ENCODE assay signal across 1 cellular context in the genomic region with DNA sequence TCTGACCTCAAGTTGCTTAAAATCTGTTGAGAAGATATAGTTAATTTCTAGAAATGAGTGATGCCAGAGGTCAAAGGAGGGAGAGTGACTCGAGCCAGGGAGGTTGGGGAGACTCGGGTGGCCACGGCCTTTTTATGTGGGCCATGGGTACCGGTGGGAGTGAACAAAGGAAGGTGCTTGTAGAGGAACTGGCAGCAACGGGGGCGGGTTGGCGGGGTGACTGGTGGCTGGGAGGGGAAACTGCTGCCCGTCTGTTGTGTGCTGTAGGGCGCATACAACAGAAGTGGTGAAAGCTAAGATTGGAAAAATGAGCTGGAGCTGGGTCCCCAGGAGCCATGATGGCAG.
TF ChIP-seq lines count a peak whose summit lies in the region.

No MANE protein-coding gene starts in this region.

TF ChIP-seq in H1, 55 proteins besides CTCF, POLR2A, EP300 and RAD21:
- TF ChIP-seq, protein P1, sequence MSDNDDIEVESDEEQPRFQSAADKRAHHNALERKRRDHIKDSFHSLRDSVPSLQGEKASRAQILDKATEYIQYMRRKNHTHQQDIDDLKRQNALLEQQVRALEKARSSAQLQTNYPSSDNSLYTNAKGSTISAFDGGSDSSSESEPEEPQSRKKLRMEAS (IDR thresholded peaks at IDR 0.05): no peak
- TF ChIP-seq, protein P2, sequence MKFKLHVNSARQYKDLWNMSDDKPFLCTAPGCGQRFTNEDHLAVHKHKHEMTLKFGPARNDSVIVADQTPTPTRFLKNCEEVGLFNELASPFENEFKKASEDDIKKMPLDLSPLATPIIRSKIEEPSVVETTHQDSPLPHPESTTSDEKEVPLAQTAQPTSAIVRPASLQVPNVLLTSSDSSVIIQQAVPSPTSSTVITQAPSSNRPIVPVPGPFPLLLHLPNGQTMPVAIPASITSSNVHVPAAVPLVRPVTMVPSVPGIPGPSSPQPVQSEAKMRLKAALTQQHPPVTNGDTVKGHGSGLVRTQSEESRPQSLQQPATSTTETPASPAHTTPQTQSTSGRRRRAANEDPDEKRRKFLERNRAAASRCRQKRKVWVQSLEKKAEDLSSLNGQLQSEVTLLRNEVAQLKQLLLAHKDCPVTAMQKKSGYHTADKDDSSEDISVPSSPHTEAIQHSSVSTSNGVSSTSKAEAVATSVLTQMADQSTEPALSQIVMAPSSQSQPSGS (IDR thresholded peaks at IDR 0.05; ENCODE audit: low read length): no peak
- TF ChIP-seq EZH2 (IDR thresholded peaks at IDR 0.05; ENCODE audit: low read depth, low read length, severe bottlenecking) (no peak), TAF1 (IDR thresholded peaks at IDR 0.05; ENCODE audit: low read depth, low read length) (no peak), SUZ12 (IDR thresholded peaks at IDR 0.05; ENCODE audit: low read length) (no peak), POLR2AphosphoS5 (IDR thresholded peaks at IDR 0.05; ENCODE audit: low read depth, low read length) (no peak), GABPA (IDR thresholded peaks at IDR 0.05; ENCODE audit: borderline replicate concordance, insufficient read depth, low read length) (no peak), JUN (IDR thresholded peaks at IDR 0.05; ENCODE audit: low read depth, low read length) (no peak), NANOG (IDR thresholded peaks at IDR 0.05; ENCODE audit: insufficient read depth, low read depth, low read length, poor library complexity, severe bottlenecking) (no peak), KDM1A (IDR thresholded peaks at IDR 0.05; ENCODE audit: borderline replicate concordance, low read length) (no peak), KDM5A (IDR thresholded peaks at IDR 0.05; ENCODE audit: low read length) (no peak), SAP30 (IDR thresholded peaks at IDR 0.05; ENCODE audit: insufficient read depth, insufficient replicate concordance, low read length) (no peak), SP4 (IDR thresholded peaks at IDR 0.05; ENCODE audit: low read length) (no peak), CTBP2 (IDR thresholded peaks at IDR 0.05; ENCODE audit: borderline replicate concordance, insufficient read depth, insufficient read length, low read length) (no peak), POU5F1 (IDR thresholded peaks at IDR 0.05; ENCODE audit: low read depth, low read length) (no peak), CBX5 (IDR thresholded peaks at IDR 0.05; ENCODE audit: low read depth, low read length) (no peak)
- TF ChIP-seq, protein P3, sequence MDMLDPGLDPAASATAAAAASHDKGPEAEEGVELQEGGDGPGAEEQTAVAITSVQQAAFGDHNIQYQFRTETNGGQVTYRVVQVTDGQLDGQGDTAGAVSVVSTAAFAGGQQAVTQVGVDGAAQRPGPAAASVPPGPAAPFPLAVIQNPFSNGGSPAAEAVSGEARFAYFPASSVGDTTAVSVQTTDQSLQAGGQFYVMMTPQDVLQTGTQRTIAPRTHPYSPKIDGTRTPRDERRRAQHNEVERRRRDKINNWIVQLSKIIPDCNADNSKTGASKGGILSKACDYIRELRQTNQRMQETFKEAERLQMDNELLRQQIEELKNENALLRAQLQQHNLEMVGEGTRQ (IDR thresholded peaks at IDR 0.05; ENCODE audit: low read length): no peak
- TF ChIP-seq, protein P4, sequence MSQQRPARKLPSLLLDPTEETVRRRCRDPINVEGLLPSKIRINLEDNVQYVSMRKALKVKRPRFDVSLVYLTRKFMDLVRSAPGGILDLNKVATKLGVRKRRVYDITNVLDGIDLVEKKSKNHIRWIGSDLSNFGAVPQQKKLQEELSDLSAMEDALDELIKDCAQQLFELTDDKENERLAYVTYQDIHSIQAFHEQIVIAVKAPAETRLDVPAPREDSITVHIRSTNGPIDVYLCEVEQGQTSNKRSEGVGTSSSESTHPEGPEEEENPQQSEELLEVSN (IDR thresholded peaks at IDR 0.05): no peak
